8 cellular contexts compared by ENCODE assay signal in genomic region chr2:230411484-230412368, GRCh38. TPM values are rescaled to one million over a fixed set of nuclear protein-coding genes. Genes with fewer than 3 reads are reported as not detected.
A peak's percentile ranks its signal among the peaks of the same experiment; 100 is the strongest.
DNase-seq lines count a peak whose midpoint lies in the region; ATAC-seq and TF ChIP-seq lines count a peak whose summit lies in the region.

No MANE protein-coding gene starts in this region.

- under 1% methylated on average over 28 of the region's 61 CpGs for WGBS in suprapubic skin

- peaks cover 6% of the 10 kb centered on the region for H3K36me3 Mint-ChIP-seq in CD4-positive, CD25-positive, alpha-beta regulatory T cell
- peaks cover 6% of the 10 kb centered on the region for H3K36me3 Mint-ChIP-seq in natural killer cell treated with Interleukin-12 subunit alpha and Interleukin-12 subunit beta and Interleukin-15 and Interleukin-18, amount 100 ng/mL, for 72 hours

- peaks cover 23 to 82% (median 52%) of the 10 kb centered on the region in 4 donors for H3K4me1 Mint-ChIP-seq in CD4-positive, CD25-positive, alpha-beta regulatory T cell
- H3K4me1 Mint-ChIP-seq in natural killer cell treated with Interleukin-12 subunit alpha and Interleukin-12 subunit beta and Interleukin-15 and Interleukin-18, amount 100 ng/mL, for 72 hours (ENCODE audit: low read depth in 2 of 2) = peaks cover 50 to 53% of the 10 kb centered on the region in 2 donors

- H3K4me3 ChIP-seq in CD4-positive, CD25-positive, alpha-beta regulatory T cell (ENCODE audit: low read depth, low read length) = peak overlapping the region; percentile 93
- H3K4me3 ChIP-seq in fibroblast of pulmonary artery (replicated peaks; ENCODE audit: low read depth, low read length) = peak overlapping the region; percentile 74
- H3K4me3 ChIP-seq in suprapubic skin = peak overlapping the region; percentile 54

- H3K9me3 ChIP-seq in CD4-positive, CD25-positive, alpha-beta regulatory T cell (ENCODE audit: control insufficient read depth in 2 of 2, low read length in 2 of 2) = no peaks in the 10 kb centered on the region
- no peaks in the 10 kb centered on the region for H3K9me3 ChIP-seq in suprapubic skin

- TF ChIP-seq CTCF in fibroblast of pulmonary artery (IDR thresholded peaks at IDR 0.05; ENCODE audit: low read length, missing control alignments) (no peak), suprapubic skin (IDR thresholded peaks at IDR 0.05) (no peak)

- peak overlapping the region; percentile 98 to 100 (median 99) for H3K4me3 Mint-ChIP-seq in CD4-positive, CD25-positive, alpha-beta regulatory T cell
- peak overlapping the region; percentile 95 for H3K4me3 Mint-ChIP-seq in natural killer cell treated with Interleukin-12 subunit alpha and Interleukin-12 subunit beta and Interleukin-15 and Interleukin-18, amount 100 ng/mL, for 72 hours

- no peaks in the 10 kb centered on the region for H3K27me3 Mint-ChIP-seq in CD4-positive, CD25-positive, alpha-beta regulatory T cell
- H3K27me3 Mint-ChIP-seq in natural killer cell treated with Interleukin-12 subunit alpha and Interleukin-12 subunit beta and Interleukin-15 and Interleukin-18, amount 100 ng/mL, for 72 hours = no peaks in the 10 kb centered on the region

- peak; percentile 62 to 81 (median 64) for DNase-seq in CD4-positive, CD25-positive, alpha-beta regulatory T cell
- DNase-seq in OCI-M1 (lab: John Stamatoyannopoulos, UW) (peak; percentile 92), fibroblast of pulmonary artery (ENCODE audit: low read depth) (peak; percentile 63), suprapubic skin (ENCODE audit: low spot score in 2 of 2) (peak; percentile 84)
- peak; percentile 46 for DNase-seq in activated T-helper 9 cell treated with anti-CD3 and anti-CD28 coated beads, Interleukin-2, amount 50 U/mL, for 16 hours (ENCODE audit: low read depth)
- DNase-seq in natural killer cell treated with Interleukin-12 subunit alpha and Interleukin-12 subunit beta and Interleukin-15 and Interleukin-18, amount 100 ng/mL, for 72 hours (ENCODE audit: low spot score) = peak; percentile 84

- ATAC-seq in CD4-positive, CD25-positive, alpha-beta regulatory T cell (ENCODE audit: low read depth in 2 of 2) = peak; percentile 54 to 67
- ATAC-seq in HG03280 (IDR thresholded peaks at IDR 0.05; ENCODE audit: unreplicated experiment) = peak; percentile 46
- peak; percentile 89 to 92 for ATAC-seq in natural killer cell treated with Interleukin-12 subunit alpha and Interleukin-12 subunit beta and Interleukin-15 and Interleukin-18, amount 100 ng/mL, for 72 hours

- peak overlapping the region; percentile 94 for H3K27ac ChIP-seq in CD4-positive, CD25-positive, alpha-beta regulatory T cell (ENCODE audit: insufficient read depth, low read length, poor library complexity, severe bottlenecking)
- peak overlapping the region; percentile 89 for H3K27ac ChIP-seq in suprapubic skin

- no peaks in the 10 kb centered on the region for H3K27me3 ChIP-seq in CD4-positive, CD25-positive, alpha-beta regulatory T cell (ENCODE audit: control insufficient read depth, insufficient read depth, low read length)
- H3K27me3 ChIP-seq in suprapubic skin = no peaks in the 10 kb centered on the region

- peaks cover 4% of the 10 kb centered on the region for H3K36me3 ChIP-seq in CD4-positive, CD25-positive, alpha-beta regulatory T cell (ENCODE audit: control insufficient read depth, insufficient read depth, low read length)
- H3K36me3 ChIP-seq in suprapubic skin = no peaks in the 10 kb centered on the region

- H3K4me1 ChIP-seq in CD4-positive, CD25-positive, alpha-beta regulatory T cell (ENCODE audit: control insufficient read depth, insufficient read depth, low read length, poor library complexity, severe bottlenecking) = peaks cover 54% of the 10 kb centered on the region
- H3K4me1 ChIP-seq in suprapubic skin = peaks cover 56% of the 10 kb centered on the region

- TF ChIP-seq POLR2A in GM19193 (IDR thresholded peaks at IDR 0.05; ENCODE audit: extremely low read depth, insufficient read depth, insufficient read length) = peak; percentile 55
- TF ChIP-seq POLR2A in suprapubic skin (IDR thresholded peaks at IDR 0.05) = peak in 1 of 2 donors; percentile 12

- peak overlapping the region; percentile 100 for H3K27ac Mint-ChIP-seq in CD4-positive, CD25-positive, alpha-beta regulatory T cell
- peak overlapping the region; percentile 98 to 100 for H3K27ac Mint-ChIP-seq in natural killer cell treated with Interleukin-12 subunit alpha and Interleukin-12 subunit beta and Interleukin-15 and Interleukin-18, amount 100 ng/mL, for 72 hours

- H3K9me3 Mint-ChIP-seq in CD4-positive, CD25-positive, alpha-beta regulatory T cell = no peaks in the 10 kb centered on the region
- no peaks in the 10 kb centered on the region for H3K9me3 Mint-ChIP-seq in natural killer cell treated with Interleukin-12 subunit alpha and Interleukin-12 subunit beta and Interleukin-15 and Interleukin-18, amount 100 ng/mL, for 72 hours

- no peak for TF ChIP-seq EP300 in suprapubic skin (IDR thresholded peaks at IDR 0.05)

RNA-seq across cellular contexts. Expression of gene SP100, which starts 4.3 kb away (rescaled TPM):
- total RNA-seq in CD4-positive, CD25-positive, alpha-beta regulatory T cell = 335 TPM
- 100 to 1,000 TPM; 116 to 130 (median 122) TPM for polyA plus RNA-seq in CD4-positive, CD25-positive, alpha-beta regulatory T cell
- total RNA-seq in natural killer cell treated with Interleukin-12 subunit alpha and Interleukin-12 subunit beta and Interleukin-15 and Interleukin-18, amount 100 ng/mL, for 72 hours = 100 to 1,000 TPM; 179 to 190 TPM
- total RNA-seq in suprapubic skin = 100 to 1,000 TPM in 1 of 4 donors, 10 to 100 TPM in 3; 38.7 to 118 (median 65.6) TPM

Comparison
In these comparisons a context has a peak if more than half of its experiments do, and no peak if none do; other contexts are left out.
1. Peak in every context shown above with its lines: DNase-seq, ATAC-seq, H3K4me3 ChIP-seq and H3K27ac ChIP-seq.